10 cellular contexts compared by ENCODE assay signal in the genomic region with DNA sequence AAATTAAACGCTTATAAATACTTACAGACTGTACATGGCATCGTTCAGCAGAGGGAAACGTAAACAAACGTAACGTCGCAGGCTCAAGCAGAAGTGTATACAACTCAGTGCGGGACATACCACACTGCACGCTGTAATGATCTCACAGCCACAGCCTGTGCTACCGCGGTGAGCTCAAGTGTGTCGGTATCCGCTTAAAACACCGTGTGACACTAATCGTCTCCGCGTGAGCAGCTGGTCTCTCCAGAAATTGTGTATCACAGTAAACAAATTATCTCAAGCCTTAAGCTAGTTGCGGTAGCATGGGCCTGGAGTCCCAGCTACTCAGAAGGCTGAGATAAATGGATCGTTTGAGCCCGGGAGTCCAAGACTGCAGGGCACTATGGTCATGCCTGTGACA.
DNase-seq lines count a peak whose midpoint lies in the region; ATAC-seq and TF ChIP-seq lines count a peak whose summit lies in the region.
"Had no signal": no experiment of that assay in that cellular context is flagged by ENCODE, and none has a peak within 500 bp of the region (broad histone marks: within the 10 kb centered on the region; RNA-seq: fewer than 3 reads in every experiment).

No MANE protein-coding gene starts in this region.

- TF ChIP-seq CTCF in natural killer cell (IDR thresholded peaks at IDR 0.05), result no peak

- H3K27ac Mint-ChIP-seq in natural killer cell, result no peak overlapping the region

- no peak overlapping the region for H3K4me3 Mint-ChIP-seq in natural killer cell

- peak; percentile 60 for ATAC-seq in GM18907 (IDR thresholded peaks at IDR 0.05; ENCODE audit: unreplicated experiment)
- ATAC-seq in natural killer cell, result no peak

- no peaks in the 10 kb centered on the region for H3K9me3 Mint-ChIP-seq in natural killer cell

- no peaks in the 10 kb centered on the region for H3K36me3 Mint-ChIP-seq in natural killer cell

- intact Hi-C loops in natural killer cell (cut with micrococcal nuclease), result no loop called here

- H3K4me1 Mint-ChIP-seq in natural killer cell, result peaks cover 77 to 78% of the 10 kb centered on the region in 2 donors

- peak; percentile 82 for DNase-seq in D341Med (ENCODE audit: low spot score)
- DNase-seq in NCI-H524 (lab: John Stamatoyannopoulos, UW), result peak; percentile 88 to 97
- peak; percentile 77 for DNase-seq in germinal center (ENCODE audit: low spot score)
- DNase-seq in effector CD4-positive, alpha-beta T cell, result no peak
- no peak for DNase-seq in natural killer cell
- no peak for DNase-seq in NK-92 treated with Interleukin-12 subunit alpha and Interleukin-12 subunit beta, amount 100 ng/mL, for 24 hours (lab: John Stamatoyannopoulos, UW)
- no peak for DNase-seq in stimulated activated CD8-positive, alpha-beta memory T cell treated with anti-CD3 and anti-CD28 coated beads, Interleukin-4, amount 100 ng/mL, for 48 hours
- DNase-seq: activated CD4-positive, alpha-beta T cell treated with anti-CD3 and anti-CD28 coated beads for 1 hour; tibial artery had no signal

- no peaks in the 10 kb centered on the region for H3K27me3 Mint-ChIP-seq in natural killer cell (ENCODE audit: low read depth in 2 of 2)

Comparison
In these comparisons a context has a peak if more than half of its experiments do, and no peak if none do; other contexts are left out.
1. DNase-seq: peak in D341Med (single experiment), NCI-H524 (2 of 2) and germinal center (single experiment); none in effector CD4-positive, alpha-beta T cell (single experiment), natural killer cell (single experiment), NK-92 treated with Interleukin-12 subunit alpha and Interleukin-12 subunit beta, amount 100 ng/mL, for 24 hours (single experiment) and stimulated activated CD8-positive, alpha-beta memory T cell treated with anti-CD3 and anti-CD28 coated beads, Interleukin-4, amount 100 ng/mL, for 48 hours (single experiment).